In genomic region chr3:194654443-194654842, GRCh38 we compare ENCODE assay signal across 10 cellular contexts. TPM values are rescaled to one million over a fixed set of nuclear protein-coding genes. Genes with fewer than 3 reads are reported as not detected.
A peak's percentile ranks its signal among the peaks of the same experiment; 100 is the strongest.
DNase-seq lines count a peak whose midpoint lies in the region; ATAC-seq lines count a peak whose summit lies in the region.
"Had no signal": no experiment of that assay in that cellular context is flagged by ENCODE, and none has a peak within 500 bp of the region (broad histone marks: within the 10 kb centered on the region; RNA-seq: fewer than 3 reads in every experiment).

No MANE protein-coding gene starts in this region.

- peak; percentile 81 for ATAC-seq in GM18511 (IDR thresholded peaks at IDR 0.05; ENCODE audit: unreplicated experiment)
- peak; percentile 88 for ATAC-seq in GM19438 (IDR thresholded peaks at IDR 0.05; ENCODE audit: low read depth, unreplicated experiment)
- ATAC-seq in HG02981 (IDR thresholded peaks at IDR 0.05; ENCODE audit: unreplicated experiment): peak; percentile 88

- H3K9me3 Mint-ChIP-seq in activated T-helper 1 cell treated with anti-CD3 and anti-CD28 coated beads, Interleukin-12 subunit alpha, Interleukin-12 subunit beta, Interleukin-2, Interleukin-4 antibody, amounts not matched to agents 30 ng/mL and 10 ng/mL and 1 ng/mL, durations not matched to agents 14 hours and 24 hours and 36 hours: no peaks in the 10 kb centered on the region

- peak overlapping the region; percentile 71 for H3K4me3 Mint-ChIP-seq in activated T-helper 1 cell treated with anti-CD3 and anti-CD28 coated beads, Interleukin-12 subunit alpha, Interleukin-12 subunit beta, Interleukin-2, Interleukin-4 antibody, amounts not matched to agents 30 ng/mL and 10 ng/mL and 1 ng/mL, durations not matched to agents 14 hours and 24 hours and 36 hours

- no peak for DNase-seq in activated T-helper 1 cell treated with anti-CD3 and anti-CD28 coated beads, Interleukin-12 subunit alpha, Interleukin-12 subunit beta, Interleukin-2, Interleukin-4 antibody, amounts not matched to agents 30 ng/mL and 10 ng/mL and 1 ng/mL, durations not matched to agents 14 hours and 24 hours and 36 hours (ENCODE audit: low spot score)
- DNase-seq in pons (ENCODE audit: low spot score): no peak
- DNase-seq in GM03348 (ENCODE audit: low spot score): no peak
- DNase-seq in SW480 (ENCODE audit: low spot score): no peak
- DNase-seq: Caco-2, left ventricle myocardium inferior, NCI-H226 had no signal

- no peaks in the 10 kb centered on the region for H3K27me3 Mint-ChIP-seq in activated T-helper 1 cell treated with anti-CD3 and anti-CD28 coated beads, Interleukin-12 subunit alpha, Interleukin-12 subunit beta, Interleukin-2, Interleukin-4 antibody, amounts not matched to agents 30 ng/mL and 10 ng/mL and 1 ng/mL, durations not matched to agents 14 hours and 24 hours and 36 hours (ENCODE audit: insufficient read depth)

- intact Hi-C loops in activated T-helper 1 cell treated with anti-CD3 and anti-CD28 coated beads, Interleukin-12 subunit alpha, Interleukin-12 subunit beta, Interleukin-2, Interleukin-4 antibody, amounts not matched to agents 30 ng/mL and 10 ng/mL and 1 ng/mL, durations not matched to agents 14 hours and 24 hours and 36 hours (cut with micrococcal nuclease): loop anchor here (1.0 to 2.0 kb wide), 2 partner anchors 17 to 70 kb away; no protein-coding TSS in a partner anchor

- H3K4me1 Mint-ChIP-seq in activated T-helper 1 cell treated with anti-CD3 and anti-CD28 coated beads, Interleukin-12 subunit alpha, Interleukin-12 subunit beta, Interleukin-2, Interleukin-4 antibody, amounts not matched to agents 30 ng/mL and 10 ng/mL and 1 ng/mL, durations not matched to agents 14 hours and 24 hours and 36 hours (ENCODE audit: low read depth): peaks cover 34% of the 10 kb centered on the region

- peak overlapping the region; percentile 94 for H3K27ac Mint-ChIP-seq in activated T-helper 1 cell treated with anti-CD3 and anti-CD28 coated beads, Interleukin-12 subunit alpha, Interleukin-12 subunit beta, Interleukin-2, Interleukin-4 antibody, amounts not matched to agents 30 ng/mL and 10 ng/mL and 1 ng/mL, durations not matched to agents 14 hours and 24 hours and 36 hours

- peaks cover 66% of the 10 kb centered on the region for H3K36me3 Mint-ChIP-seq in activated T-helper 1 cell treated with anti-CD3 and anti-CD28 coated beads, Interleukin-12 subunit alpha, Interleukin-12 subunit beta, Interleukin-2, Interleukin-4 antibody, amounts not matched to agents 30 ng/mL and 10 ng/mL and 1 ng/mL, durations not matched to agents 14 hours and 24 hours and 36 hours (ENCODE audit: low read depth)

RNA-seq across cellular contexts. Expression of gene LSG1, which starts 17.5 kb away (rescaled TPM):
- total RNA-seq in activated T-helper 1 cell treated with anti-CD3 and anti-CD28 coated beads, Interleukin-12 subunit alpha, Interleukin-12 subunit beta, Interleukin-2, Interleukin-4 antibody, amounts not matched to agents 30 ng/mL and 10 ng/mL and 1 ng/mL, durations not matched to agents 14 hours and 24 hours and 36 hours: 65.1 and 66.3 TPM in 2 replicates

RNA-seq across cellular contexts. Expression of gene TMEM44, which starts 21.2 kb away (rescaled TPM):
- 2.1 and 2.4 TPM in 2 replicates for total RNA-seq in activated T-helper 1 cell treated with anti-CD3 and anti-CD28 coated beads, Interleukin-12 subunit alpha, Interleukin-12 subunit beta, Interleukin-2, Interleukin-4 antibody, amounts not matched to agents 30 ng/mL and 10 ng/mL and 1 ng/mL, durations not matched to agents 14 hours and 24 hours and 36 hours

RNA-seq across cellular contexts. Expression of gene FAM43A, which starts 31.2 kb away (rescaled TPM):
- 13.0 and 13.1 TPM in 2 replicates for total RNA-seq in activated T-helper 1 cell treated with anti-CD3 and anti-CD28 coated beads, Interleukin-12 subunit alpha, Interleukin-12 subunit beta, Interleukin-2, Interleukin-4 antibody, amounts not matched to agents 30 ng/mL and 10 ng/mL and 1 ng/mL, durations not matched to agents 14 hours and 24 hours and 36 hours
